Comparison of ENCODE assay signal across 26 cellular contexts in genomic region chr9:124363326-124364096, GRCh38.
"Had no signal": no experiment of that assay in that cellular context is flagged by ENCODE, and none has a peak within 500 bp of the region (broad histone marks: within the 10 kb centered on the region; RNA-seq: fewer than 3 reads in every experiment).

No MANE protein-coding gene starts in this region.

- H3K9me3 ChIP-seq: adrenal gland, ascending aorta, esophagus muscularis mucosa, gastrocnemius medialis, heart left ventricle, lower lobe of right lung, mucosa of descending colon, right atrium auricular region, tibial artery had no signal

- H3K4me3 Mint-ChIP-seq: activated naive CD8-positive, alpha-beta T cell; activated T-cell treated with anti-CD3 and anti-CD28 coated beads, Interleukin-2, amount 50 U/mL, for 4 hours; dendritic cell treated with granulocyte-macrophage colony-stimulating factor and Interleukin-4, amounts not matched to agents 40 ng/mL and 50 ng/mL, for 4 days; stimulated activated naive CD8-positive, alpha-beta T cell treated with anti-CD3 and anti-CD28 coated beads, Interleukin-15, amount 100 ng/mL, for 72 hours had no signal

- H3K4me3 ChIP-seq: adrenal gland, ascending aorta, cardiac muscle cell, esophagus muscularis mucosa, gastrocnemius medialis, heart left ventricle, lower lobe of right lung, mucosa of descending colon, right atrium auricular region, tibial artery had no signal

- H3K27ac Mint-ChIP-seq: activated naive CD8-positive, alpha-beta T cell; activated T-helper 2 cell treated with anti-CD3 and anti-CD28 coated beads, Interferon-gamma antibody, Interleukin-2, Interleukin-4, amounts not matched to agents 10 μg/mL and 5 μg/mL and 100 μg/mL, durations not matched to agents 14 hours and 24 hours and 36 hours; dendritic cell treated with granulocyte-macrophage colony-stimulating factor and Interleukin-4, amounts not matched to agents 40 ng/mL and 50 ng/mL, for 4 days; progenitor cell of endocrine pancreas had no signal

- H3K36me3 Mint-ChIP-seq: activated naive CD8-positive, alpha-beta T cell had no signal

- H3K27me3 Mint-ChIP-seq: activated naive CD8-positive, alpha-beta T cell; dendritic cell treated with granulocyte-macrophage colony-stimulating factor and Interleukin-4, amounts not matched to agents 40 ng/mL and 50 ng/mL, for 4 days; progenitor cell of endocrine pancreas; stimulated activated naive CD8-positive, alpha-beta T cell treated with anti-CD3 and anti-CD28 coated beads, Interleukin-15, amount 100 ng/mL, for 72 hours had no signal

- H3K27ac ChIP-seq: adrenal gland, ascending aorta, cardiac muscle cell, esophagus muscularis mucosa, gastrocnemius medialis, heart left ventricle, lower lobe of right lung, right atrium auricular region, tibial artery, VCaP had no signal

- H3K27me3 ChIP-seq: adrenal gland, ascending aorta, cardiac muscle cell, esophagus muscularis mucosa, gastrocnemius medialis, heart left ventricle, right atrium auricular region, tibial artery had no signal

- H3K9me3 Mint-ChIP-seq: activated T-cell treated with anti-CD3 and anti-CD28 coated beads, Interleukin-2, amount 50 U/mL, for 4 hours; activated T-helper 2 cell treated with anti-CD3 and anti-CD28 coated beads, Interferon-gamma antibody, Interleukin-2, Interleukin-4, amounts not matched to agents 10 μg/mL and 5 μg/mL and 100 μg/mL, durations not matched to agents 14 hours and 24 hours and 36 hours; dendritic cell treated with granulocyte-macrophage colony-stimulating factor and Interleukin-4, amounts not matched to agents 40 ng/mL and 50 ng/mL, for 4 days; stimulated activated naive CD8-positive, alpha-beta T cell treated with anti-CD3 and anti-CD28 coated beads, Interleukin-15, amount 100 ng/mL, for 72 hours had no signal

- DNase-seq: activated CD4-positive, alpha-beta T cell treated with anti-CD3 and anti-CD28 coated beads, Interleukin-2, amount 50 U/mL, for 1 hour; activated CD4-positive, CD25-positive, alpha-beta regulatory T cell treated with anti-CD3 and anti-CD28 coated beads, Interleukin-2, amount 50 U/mL, for 72 hours; activated CD8-positive, alpha-beta memory T cell treated with anti-CD3 and anti-CD28 coated beads, Interleukin-2, amount 50 U/mL, for 48 hours; activated naive CD4-positive, alpha-beta T cell; activated T-cell treated with anti-CD3 and anti-CD28 coated beads, Interleukin-2, amount 50 U/mL, for 4 hours; adrenal gland; effector CD8-positive, alpha-beta T cell; gastrocnemius medialis; heart left ventricle; left colon; lower lobe of right lung; mesendoderm; mucosa of descending colon; stimulated activated CD4-positive, alpha-beta T cell treated with anti-CD3 and anti-CD28 coated beads, Interleukin-12 subunit alpha, Interleukin-12 subunit beta, amount 100 ng/mL, for 4 hours; stimulated activated naive CD8-positive, alpha-beta T cell treated with anti-CD3 and anti-CD28 coated beads, Interleukin-15, amount 100 ng/mL, for 72 hours; tibial artery had no signal

- H3K36me3 ChIP-seq: adrenal gland, cardiac muscle cell, gastrocnemius medialis had no signal

- ATAC-seq: activated T-cell treated with anti-CD3 and anti-CD28 coated beads, Interleukin-2, amount 50 U/mL, for 4 hours; heart left ventricle; left colon; lower lobe of right lung; mucosa of descending colon; SK-N-SH treated with all-trans-retinoic acid at 6 μM for 48 hours; stimulated activated naive CD8-positive, alpha-beta T cell treated with anti-CD3 and anti-CD28 coated beads, Interleukin-15, amount 100 ng/mL, for 72 hours had no signal

- H3K4me1 ChIP-seq: ascending aorta, tibial artery had no signal
